1 cellular context compared by ENCODE assay signal in genomic region chr12:72493390-72493789, GRCh38.
TF ChIP-seq lines count a peak whose summit lies in the region.

No MANE protein-coding gene starts in this region.

TF ChIP-seq in K562, 482 proteins besides CTCF, POLR2A, EP300 and RAD21 (continued from another document):
- TF ChIP-seq THAP12 (CRISPR knock-in tag; IDR thresholded peaks at IDR 0.05) = no peak
- TF ChIP-seq ZNF197 (CRISPR knock-in tag; IDR thresholded peaks at IDR 0.05; ENCODE audit: low read depth) = no peak
TF ChIP-seq in K562: peak in this region for 1.
